ENCODE assay signal across 2 cellular contexts in the genomic region with DNA sequence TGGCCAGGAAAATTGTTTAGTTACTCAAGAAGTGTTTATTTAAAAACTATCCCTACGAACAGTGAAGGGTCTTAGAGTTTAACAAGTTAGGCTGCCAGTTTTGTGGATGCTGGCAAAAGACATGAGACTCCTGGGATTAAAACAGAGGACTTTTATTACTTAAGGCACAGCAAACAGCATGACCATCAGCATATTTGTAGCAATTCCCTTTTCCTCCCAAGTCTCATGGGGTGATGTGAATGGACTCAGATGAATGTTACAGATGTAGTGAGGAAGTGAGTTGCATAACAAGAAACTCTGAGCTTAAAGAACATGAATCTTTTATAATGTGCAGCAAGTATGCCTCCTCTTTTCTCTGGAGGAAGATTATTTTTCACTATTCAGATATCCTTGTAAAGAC.
TF ChIP-seq lines count a peak whose summit lies in the region.

No MANE protein-coding gene starts in this region.

TF ChIP-seq in GM23338, 12 proteins besides CTCF, POLR2A, EP300 and RAD21 (continued from another document):
- TF ChIP-seq REST (IDR thresholded peaks at IDR 0.05; ENCODE audit: unreplicated experiment) (no peak), CREB1 (CRISPR knock-in tag; IDR thresholded peaks at IDR 0.05; ENCODE audit: low read depth) (no peak), EZH2phosphoT487 (IDR thresholded peaks at IDR 0.05; ENCODE audit: unreplicated experiment) (no peak), POLR2AphosphoS5 (IDR thresholded peaks at IDR 0.05; ENCODE audit: low read depth) (no peak), ZNF114 (CRISPR knock-in tag; IDR thresholded peaks at IDR 0.05) (no peak)

TF ChIP-seq in WTC11, 78 proteins besides CTCF, POLR2A, EP300 and RAD21 (continued from another document):
- TF ChIP-seq, protein P1, sequence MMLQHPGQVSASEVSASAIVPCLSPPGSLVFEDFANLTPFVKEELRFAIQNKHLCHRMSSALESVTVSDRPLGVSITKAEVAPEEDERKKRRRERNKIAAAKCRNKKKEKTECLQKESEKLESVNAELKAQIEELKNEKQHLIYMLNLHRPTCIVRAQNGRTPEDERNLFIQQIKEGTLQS (CRISPR knock-in tag; conservative IDR thresholded peaks at IDR 0.05), result no peak
- no peak for TF ChIP-seq NR3C1 (CRISPR knock-in tag; conservative IDR thresholded peaks at IDR 0.05; ENCODE audit: low read depth)
